ENCODE assay signal across 8 cellular contexts in genomic region chr6:30006170-30007131, GRCh38. TPM values are rescaled to one million over a fixed set of nuclear protein-coding genes. Genes with fewer than 3 reads are reported as not detected.
DNase-seq lines count a peak whose midpoint lies in the region; ATAC-seq and TF ChIP-seq lines count a peak whose summit lies in the region.

No MANE protein-coding gene starts in this region.

- no peak overlapping the region for H3K27ac Mint-ChIP-seq in MCF 10A (ENCODE audit: low read depth, unreplicated experiment)

- WGBS in right lobe of liver (ENCODE audit: insufficient coverage, low coverage, low lambda C conversion rate, missing lambda C conversion rate): 7% methylated on average over 18 of the region's 74 CpGs

- H3K27me3 ChIP-seq in right lobe of liver: no peaks in the 10 kb centered on the region

- TF ChIP-seq CTCF in MCF 10A (IDR thresholded peaks at IDR 0.05; ENCODE audit: unreplicated experiment) (no peak), right lobe of liver (IDR thresholded peaks at IDR 0.05) (no peak)

- in situ Hi-C loops in T47D (cut with HindIII; ENCODE audit: low pct_unique_long_range_greater_than_20kb, low sequenced_read_pairs): no loop called here

- DNase-seq in T47D (ENCODE audit: low read depth in 1 of 2, low spot score in 1 of 2) (peak; percentile 16 to 27), MCF 10A (ENCODE audit: unreplicated experiment) (no peak), cerebellar cortex (ENCODE audit: low spot score) (peak; percentile 5), right lobe of liver (peak; percentile 42 to 59 (median 48)), GM19240 (ENCODE audit: insufficient read length, low spot score) (no peak), NCI-H524 (lab: John Stamatoyannopoulos, UW) (no peak)
- DNase-seq in stimulated activated naive CD8-positive, alpha-beta T cell treated with anti-CD3 and anti-CD28 coated beads, Interleukin-15, Interleukin-2, amounts not matched to agents 100 U/mL and 50 U/mL, for 24 hours: peak; percentile 36

- intact Hi-C loops in MCF 10A (cut with micrococcal nuclease): no loop called here
- intact Hi-C loops in right lobe of liver (cut with DNase I): no loop called here

- CTCF ChIA-PET in MCF 10A (lab: Yijun Ruan, JAX): interaction anchor here (0.7 to 0.8 kb wide), 2 partner anchors 116 to 144 kb away, joined by 3 to 4 read pairs; no protein-coding TSS in a partner anchor

- H3K4me3 Mint-ChIP-seq in MCF 10A (ENCODE audit: unreplicated experiment): no peak overlapping the region

- no peaks in the 10 kb centered on the region for H3K9me3 Mint-ChIP-seq in MCF 10A (ENCODE audit: unreplicated experiment)

- H3K27me3 Mint-ChIP-seq in MCF 10A (ENCODE audit: insufficient read depth, unreplicated experiment): no peaks in the 10 kb centered on the region

- no peak overlapping the region for H3K27ac ChIP-seq in right lobe of liver

- peaks cover 0 to 17% (median 4%) of the 10 kb centered on the region in 4 donors for H3K4me1 ChIP-seq in right lobe of liver

- peaks cover 4% of the 10 kb centered on the region for H3K36me3 Mint-ChIP-seq in MCF 10A (ENCODE audit: insufficient read depth, unreplicated experiment)

- H3K4me3 ChIP-seq in right lobe of liver: peak overlapping the region; percentile 51 to 57 (median 54)

- no TSS peak for BruUV-seq in MCF 10A (replicated peaks; lab: Mats Ljungman, UMichigan)

- H3K4me1 Mint-ChIP-seq in MCF 10A (ENCODE audit: insufficient read depth, unreplicated experiment): no peaks in the 10 kb centered on the region

- POLR2A ChIA-PET in MCF 10A (lab: Yijun Ruan, JAX): no interaction called here

- no peaks in the 10 kb centered on the region for H3K9me3 ChIP-seq in right lobe of liver

- no peaks in the 10 kb centered on the region for H3K36me3 ChIP-seq in right lobe of liver

- ATAC-seq in right lobe of liver: peak; percentile 66 to 76 (median 70)
- ATAC-seq in stimulated activated naive CD8-positive, alpha-beta T cell treated with anti-CD3 and anti-CD28 coated beads, Interleukin-15, Interleukin-2, amounts not matched to agents 100 U/mL and 50 U/mL, for 24 hours: peak; percentile 33
- ATAC-seq in HG03108 (IDR thresholded peaks at IDR 0.05; ENCODE audit: unreplicated experiment): no peak

- no peak for TF ChIP-seq POLR2A in right lobe of liver (IDR thresholded peaks at IDR 0.05)

RNA-seq across cellular contexts. Expression of gene POLR1H, which starts 54.6 kb away (rescaled TPM):
- total RNA-seq in MCF 10A (2022) (60.9 and 68.3 TPM in 2 replicates), right lobe of liver (10 to 100 TPM in 4 of 6 experiments, 1 to 10 TPM in 2; 9.4 to 17.8 (median 11.2) TPM)

Comparison
In these comparisons a context has a peak if more than half of its experiments do, and no peak if none do; other contexts are left out.
1. DNase-seq: peak in T47D (2 of 2), cerebellar cortex (single experiment), right lobe of liver (3 of 3) and stimulated activated naive CD8-positive, alpha-beta T cell treated with anti-CD3 and anti-CD28 coated beads, Interleukin-15, Interleukin-2, amounts not matched to agents 100 U/mL and 50 U/mL, for 24 hours (single experiment); none in MCF 10A (single experiment), GM19240 (single experiment) and NCI-H524 (0 of 2).